In genomic region chrX:123731987-123732678, GRCh38 we compare ENCODE assay signal across 8 cellular contexts. TPM values are rescaled to one million over a fixed set of nuclear protein-coding genes. Genes with fewer than 3 reads are reported as not detected.
A peak's percentile ranks its signal among the peaks of the same experiment; 100 is the strongest.
DNase-seq lines count a peak whose midpoint lies in the region; ATAC-seq and TF ChIP-seq lines count a peak whose summit lies in the region.

No MANE protein-coding gene starts in this region.

- peaks cover 21% of the 10 kb centered on the region for H3K4me1 Mint-ChIP-seq in activated CD8-positive, alpha-beta T cell treated with anti-CD3 and anti-CD28 coated beads for 36 hours (ENCODE audit: low read depth)

- DNase-seq in AG09309 (ENCODE audit: low read depth) = no peak
- DNase-seq in activated CD8-positive, alpha-beta T cell treated with anti-CD3 and anti-CD28 coated beads for 36 hours = no peak
- no peak for DNase-seq in fibroblast of mammary gland (ENCODE audit: low read depth)
- no peak for DNase-seq in neuronal stem cell (ENCODE audit: low spot score)
- no peak for DNase-seq in NCI-H1092 (lab: John Stamatoyannopoulos, UW)
- no peak for DNase-seq in KG1 (lab: John Stamatoyannopoulos, UW)

- H2BK15ac ChIP-seq in neuronal stem cell (ENCODE audit: low read length) = no peak overlapping the region

- peak overlapping the region; percentile 90 for H3K9ac ChIP-seq in neuronal stem cell (ENCODE audit: low read depth, low read length, poor library complexity)

- TF ChIP-seq CTCF in AG09309 (IDR thresholded peaks at IDR 0.05; ENCODE audit: control insufficient read depth, insufficient read depth, low read depth, low read length, missing control alignments) = no peak
- no peak for TF ChIP-seq CTCF in activated CD8-positive, alpha-beta T cell treated with anti-CD3 and anti-CD28 coated beads for 36 hours (IDR thresholded peaks at IDR 0.05)
- no peak for TF ChIP-seq CTCF in fibroblast of mammary gland (conservative IDR thresholded peaks at IDR 0.05; ENCODE audit: control insufficient read depth, insufficient read depth, low read depth, low read length)

- H3K27ac Mint-ChIP-seq in activated CD8-positive, alpha-beta T cell treated with anti-CD3 and anti-CD28 coated beads for 36 hours = peak overlapping the region; percentile 95

- H3K9me3 ChIP-seq in neuronal stem cell (replicated peaks in 1 of 2; ENCODE audit: control insufficient read depth in 2 of 2, insufficient read depth in 1 of 2, low read depth in 1 of 2, low read length in 2 of 2) = no peaks in the 10 kb centered on the region

- peak overlapping the region; percentile 57 for H3K18ac ChIP-seq in neuronal stem cell (ENCODE audit: low read length)

- peaks cover 4% of the 10 kb centered on the region for H3K79me1 ChIP-seq in neuronal stem cell (ENCODE audit: low read depth, low read length)

- H4K91ac ChIP-seq in neuronal stem cell (ENCODE audit: low read depth, low read length, poor library complexity) = no peak overlapping the region

- H2BK120ac ChIP-seq in neuronal stem cell (ENCODE audit: low read depth, low read length) = no peak overlapping the region

- H3K4me1 ChIP-seq in neuronal stem cell (ENCODE audit: control insufficient read depth in 2 of 2, insufficient read depth in 1 of 2, low read depth in 1 of 2, low read length in 2 of 2) = no peaks in the 10 kb centered on the region

- no peak overlapping the region for H2AK5ac ChIP-seq in neuronal stem cell (ENCODE audit: low read depth, low read length)

- H2BK12ac ChIP-seq in neuronal stem cell (ENCODE audit: low read length) = no peak overlapping the region

- peak overlapping the region; percentile 57 for H3K4me2 ChIP-seq in neuronal stem cell (ENCODE audit: insufficient read depth, low read length, poor library complexity, severe bottlenecking)

- H3K4me3 Mint-ChIP-seq in activated CD8-positive, alpha-beta T cell treated with anti-CD3 and anti-CD28 coated beads for 36 hours = peak overlapping the region; percentile 92

- H2BK5ac ChIP-seq in neuronal stem cell (ENCODE audit: low read length) = no peak overlapping the region

- WGBS in neuronal stem cell (ENCODE audit: extremely low coverage in 2 of 2, insufficient read length in 2 of 2, insufficient replicate concordance in 1 of 2), 2 donors = no CpG with 5 or more reads among the region's 43 CpGs

- no peaks in the 10 kb centered on the region for H3K27me3 Mint-ChIP-seq in activated CD8-positive, alpha-beta T cell treated with anti-CD3 and anti-CD28 coated beads for 36 hours

- no peaks in the 10 kb centered on the region for H3K27me3 ChIP-seq in neuronal stem cell (ENCODE audit: control insufficient read depth in 3 of 3, insufficient read depth in 3 of 3, low read depth in 1 of 3, low read length in 3 of 3)

- peak overlapping the region; percentile 87 for H2AFZ ChIP-seq in neuronal stem cell (ENCODE audit: low read length)

- no peaks in the 10 kb centered on the region for H3K9me3 Mint-ChIP-seq in activated CD8-positive, alpha-beta T cell treated with anti-CD3 and anti-CD28 coated beads for 36 hours

- H3K14ac ChIP-seq in neuronal stem cell (ENCODE audit: low read length) = no peak overlapping the region

- ATAC-seq in GM18517 (IDR thresholded peaks at IDR 0.05; ENCODE audit: unreplicated experiment) = peak; percentile 3
- ATAC-seq in HG03342 (IDR thresholded peaks at IDR 0.05; ENCODE audit: unreplicated experiment) = peak; percentile 15
- ATAC-seq in activated CD8-positive, alpha-beta T cell treated with anti-CD3 and anti-CD28 coated beads for 36 hours = no peak

- H3K36me3 ChIP-seq in neuronal stem cell (replicated peaks in 1 of 2; ENCODE audit: control insufficient read depth in 2 of 2, insufficient read depth in 2 of 2, low read length in 2 of 2) = peaks cover 0 to 12% of the 10 kb centered on the region in 2 donors

- no peak overlapping the region for H3K23ac ChIP-seq in neuronal stem cell (ENCODE audit: low read depth, low read length, poor library complexity)

- intact Hi-C loops in activated CD8-positive, alpha-beta T cell treated with anti-CD3 and anti-CD28 coated beads for 36 hours (cut with micrococcal nuclease) = no loop called here

- peaks cover 9% of the 10 kb centered on the region for H3K36me3 Mint-ChIP-seq in activated CD8-positive, alpha-beta T cell treated with anti-CD3 and anti-CD28 coated beads for 36 hours (ENCODE audit: low read depth)

- POLR2A ChIA-PET in activated CD8-positive, alpha-beta T cell treated with anti-CD3 and anti-CD28 coated beads for 36 hours (lab: Charles Lee) = no interaction called here

- H3K4me3 ChIP-seq in AG09309 (ENCODE audit: control insufficient read depth, low read depth, low read length) = peak overlapping the region; percentile 87
- H3K4me3 ChIP-seq in fibroblast of mammary gland (ENCODE audit: control insufficient read depth, low read depth, low read length) = peak overlapping the region; percentile 85
- peak overlapping the region; percentile 80 to 98 for H3K4me3 ChIP-seq in neuronal stem cell (ENCODE audit: low read length in 2 of 2)

- CTCF ChIA-PET in activated CD8-positive, alpha-beta T cell treated with anti-CD3 and anti-CD28 coated beads for 36 hours (lab: Charles Lee) = interaction anchor here (1.5 kb wide), 1 partner anchor 45 kb away, joined by 3 read pairs; no protein-coding TSS in a partner anchor

- no peak overlapping the region for H4K8ac ChIP-seq in neuronal stem cell (ENCODE audit: low read depth, low read length)

- no peak overlapping the region for H3K4ac ChIP-seq in neuronal stem cell (ENCODE audit: low read length)

- H3K27ac ChIP-seq in neuronal stem cell (replicated peaks; ENCODE audit: low read length) = no peak overlapping the region

RNA-seq across cellular contexts. Expression of gene THOC2, which starts 0.7 kb away (rescaled TPM):
- total RNA-seq in activated CD8-positive, alpha-beta T cell treated with anti-CD3 and anti-CD28 coated beads for 36 hours = 10 to 100 TPM; 72.3 to 83.6 TPM
- 89.5 TPM for polyA plus RNA-seq in neuronal stem cell (2013, experiment 1 of 2)
- 92.5 TPM for polyA plus RNA-seq in neuronal stem cell (2013, experiment 2 of 2)
